8 cellular contexts compared by ENCODE assay signal in genomic region chr17:20226814-20227482, GRCh38.
DNase-seq lines count a peak whose midpoint lies in the region; TF ChIP-seq lines count a peak whose summit lies in the region.

No MANE protein-coding gene starts in this region.

- no peaks in the 10 kb centered on the region for H3K79me2 ChIP-seq in OCI-LY3 (ENCODE audit: low read length)

- no peak overlapping the region for H3K9ac ChIP-seq in OCI-LY3 (ENCODE audit: low read length)

- no peak overlapping the region for H2AFZ ChIP-seq in OCI-LY3 (ENCODE audit: low read depth, low read length)

- H3K27ac ChIP-seq in OCI-LY3 (ENCODE audit: low read length) = no peak overlapping the region

- no peak overlapping the region for H3K4me2 ChIP-seq in OCI-LY3 (ENCODE audit: low read length)

- peak; percentile 46 for TF ChIP-seq CTCF in OCI-LY3 (IDR thresholded peaks at IDR 0.05; ENCODE audit: low read depth, low read length)
- TF ChIP-seq CTCF in epithelial cell of proximal tubule (conservative IDR thresholded peaks at IDR 0.05; ENCODE audit: low read depth, low read length) = peak; percentile 87

- H3K4me1 ChIP-seq in OCI-LY3 (ENCODE audit: low read length) = peaks cover 10% of the 10 kb centered on the region

- H4K20me1 ChIP-seq in OCI-LY3 (ENCODE audit: insufficient read depth, low read length) = no peaks in the 10 kb centered on the region

- no peaks in the 10 kb centered on the region for H3K36me3 ChIP-seq in OCI-LY3 (replicated peaks; ENCODE audit: low read depth, low read length)

- peak; percentile 64 for DNase-seq in GM04504 (ENCODE audit: low read depth)
- peak; percentile 63 for DNase-seq in HS-27A (ENCODE audit: low read depth)
- peak; percentile 89 for DNase-seq in activated CD8-positive, alpha-beta memory T cell treated with anti-CD3 and anti-CD28 coated beads, Interleukin-2, amount 50 U/mL, for 48 hours
- no peak for DNase-seq in epithelial cell of proximal tubule (ENCODE audit: low read depth)
- DNase-seq in myocyte (ENCODE audit: low read depth) = peak; percentile 87
- peak; percentile 89 for DNase-seq in stimulated activated CD8-positive, alpha-beta memory T cell treated with anti-CD3 and anti-CD28 coated beads, Interleukin-4, amount 100 ng/mL, for 48 hours
- DNase-seq in DMS79 (lab: John Stamatoyannopoulos, UW) = no peak

- no peaks in the 10 kb centered on the region for H3K9me3 ChIP-seq in OCI-LY3 (ENCODE audit: insufficient read depth, low read length)

- H3K27me3 ChIP-seq in OCI-LY3 (ENCODE audit: low read depth, low read length) = no peaks in the 10 kb centered on the region

- no peak overlapping the region for H3K4me3 ChIP-seq in OCI-LY3 (ENCODE audit: low read length)
- no peak overlapping the region for H3K4me3 ChIP-seq in epithelial cell of proximal tubule (ENCODE audit: low read depth, low read length)

Comparison
In these comparisons a context has a peak if more than half of its experiments do, and no peak if none do; other contexts are left out.
1. DNase-seq: peak in GM04504 (single experiment), HS-27A (single experiment), activated CD8-positive, alpha-beta memory T cell treated with anti-CD3 and anti-CD28 coated beads, Interleukin-2, amount 50 U/mL, for 48 hours (single experiment), myocyte (single experiment) and stimulated activated CD8-positive, alpha-beta memory T cell treated with anti-CD3 and anti-CD28 coated beads, Interleukin-4, amount 100 ng/mL, for 48 hours (single experiment); none in epithelial cell of proximal tubule (single experiment) and DMS79 (single experiment).